ENCODE assay signal across 1 cellular context in genomic region chr2:233807966-233808892, GRCh38.
TF ChIP-seq lines count a peak whose summit lies in the region.

No MANE protein-coding gene starts in this region.

TF ChIP-seq in H1, 55 proteins besides CTCF, POLR2A, EP300 and RAD21:
- TF ChIP-seq HDAC2 (IDR thresholded peaks at IDR 0.05; ENCODE audit: borderline replicate concordance in 1 of 2, low read depth in 2 of 2, low read length in 2 of 2) (no peak), RFX5 (IDR thresholded peaks at IDR 0.05; ENCODE audit: borderline replicate concordance, low read depth, low read length) (no peak), BCL11A (IDR thresholded peaks at IDR 0.05; ENCODE audit: low read depth in 2 of 2, low read length in 2 of 2) (no peak), RXRA (IDR thresholded peaks at IDR 0.05; ENCODE audit: insufficient read depth, low read depth, low read length) (no peak), FOSL1 (IDR thresholded peaks at IDR 0.05; ENCODE audit: insufficient read depth, low read depth, low read length) (no peak), RBBP5 (IDR thresholded peaks at IDR 0.05; ENCODE audit: borderline replicate concordance, low read depth, low read length) (no peak)
